ENCODE assay signal across 15 cellular contexts in genomic region chr14:54501423-54501822, GRCh38. TPM values are rescaled to one million over a fixed set of nuclear protein-coding genes. Genes with fewer than 3 reads are reported as not detected.
DNase-seq lines count a peak whose midpoint lies in the region; ATAC-seq, FAIRE-seq and TF ChIP-seq lines count a peak whose summit lies in the region.
"Had no signal": no experiment of that assay in that cellular context is flagged by ENCODE, and none has a peak within 500 bp of the region (broad histone marks: within the 10 kb centered on the region; RNA-seq: fewer than 3 reads in every experiment).

No MANE protein-coding gene starts in this region.

- H4K8ac ChIP-seq in H1 (ENCODE audit: extremely low read depth, insufficient read depth, low read length) (no peak overlapping the region), mesenchymal stem cell (ENCODE audit: low read length) (no peak overlapping the region)

- TF ChIP-seq EP300 in HepG2 (IDR thresholded peaks at IDR 0.05; ENCODE audit: low read depth in 2 of 2, low read length in 2 of 2) (no peak), HepG2 (CRISPR knock-in tag; IDR thresholded peaks at IDR 0.05; ENCODE audit: borderline replicate concordance) (no peak), H1 (IDR thresholded peaks at IDR 0.05; ENCODE audit: borderline replicate concordance in 1 of 2, low read depth in 2 of 2, low read length in 2 of 2) (no peak)

- H3K14ac ChIP-seq in H1 (ENCODE audit: insufficient read length) (no peak overlapping the region), mesenchymal stem cell (ENCODE audit: low read length in 2 of 2) (no peak overlapping the region)

- intact Hi-C loops in right lobe of liver (cut with DNase I) (no loop called here), HepG2 (cut with micrococcal nuclease; ENCODE audit: unreplicated experiment) (no loop called here)
- intact Hi-C loops in CD4-positive, alpha-beta memory T cell (cut with micrococcal nuclease), result no loop called here

- TF ChIP-seq RAD21 in HepG2 (CRISPR knock-in tag; IDR thresholded peaks at IDR 0.05), result no peak
- TF ChIP-seq RAD21 in H1 (IDR thresholded peaks at IDR 0.05 in 1 of 2, conservative IDR thresholded peaks at IDR 0.05 in 1 of 2; ENCODE audit: low read depth in 2 of 2, low read length in 2 of 2), result no peak

- H3K36me3 ChIP-seq in right lobe of liver (no peaks in the 10 kb centered on the region), HepG2 (replicated peaks in 1 of 2; ENCODE audit: control insufficient read depth in 1 of 2, insufficient read depth in 2 of 2, low read length in 2 of 2) (no peaks in the 10 kb centered on the region), H1 (ENCODE audit: control insufficient read depth in 2 of 4, insufficient read depth in 4 of 4, low read length in 3 of 4) (no peaks in the 10 kb centered on the region), mesenchymal stem cell (ENCODE audit: control insufficient read depth in 1 of 2, insufficient read depth in 2 of 2, low read depth in 1 of 2, low read length in 2 of 2) (no peaks in the 10 kb centered on the region)
- H3K36me3 ChIP-seq in CD4-positive, alpha-beta memory T cell (ENCODE audit: insufficient read depth, low read length), result no peaks in the 10 kb centered on the region
- H3K36me3 ChIP-seq: BLaER1 had no signal

- 68% methylated on average over 3 of the region's 3 CpGs for whole genome bisulfite sequencing in right lobe of liver (ENCODE audit: insufficient coverage, low coverage, low lambda C conversion rate, missing lambda C conversion rate)
- WGBS in HepG2 (ENCODE audit: low lambda C conversion rate), result 58% methylated on average over 3 of the region's 3 CpGs
- WGBS in H1 (ENCODE audit: extremely low coverage in 1 of 2, insufficient coverage in 1 of 2, insufficient read length in 1 of 2, insufficient replicate concordance in 2 of 2, low coverage in 1 of 2, low lambda C conversion rate in 2 of 2, missing lambda C conversion rate in 1 of 2), 2 experiments, result 87% methylated on average over 2 of the region's 3 CpGs; no CpG with 5 or more reads in 1 of the 2 experiments
- 86% methylated on average over 3 of the region's 3 CpGs for WGBS in mesenchymal stem cell

- H3K27me3 ChIP-seq in right lobe of liver, result no peaks in the 10 kb centered on the region
- no peaks in the 10 kb centered on the region for H3K27me3 ChIP-seq in HepG2 (ENCODE audit: control insufficient read depth in 1 of 2, insufficient read depth in 2 of 2, low read length in 2 of 2)
- no peaks in the 10 kb centered on the region for H3K27me3 ChIP-seq in H1 (replicated peaks in 1 of 4; ENCODE audit: control insufficient read depth in 3 of 4, extremely low read depth in 1 of 4, insufficient read depth in 3 of 4, low read length in 3 of 4)
- H3K27me3 ChIP-seq in mesenchymal stem cell (ENCODE audit: control insufficient read depth in 1 of 2, insufficient read depth in 1 of 2, low read length in 2 of 2), result peaks cover 0 to 6% of the 10 kb centered on the region in 2 experiments
- H3K27me3 ChIP-seq in CD4-positive, alpha-beta memory T cell (ENCODE audit: insufficient read depth, low read length), result peaks cover 3% of the 10 kb centered on the region
- H3K27me3 ChIP-seq: BLaER1 had no signal

- no peak overlapping the region for H2BK20ac ChIP-seq in H1 (ENCODE audit: low read length)

- H3K4me1 ChIP-seq in right lobe of liver, result no peaks in the 10 kb centered on the region
- peaks cover 72% of the 10 kb centered on the region for H3K4me1 ChIP-seq in HepG2 (ENCODE audit: insufficient read depth, low read length)
- no peaks in the 10 kb centered on the region for H3K4me1 ChIP-seq in H1 (replicated peaks in 1 of 4; ENCODE audit: control insufficient read depth in 3 of 4, insufficient read depth in 4 of 4, low read length in 3 of 4)
- H3K4me1 ChIP-seq in mesenchymal stem cell (ENCODE audit: control insufficient read depth, insufficient read depth, low read depth, low read length), result no peaks in the 10 kb centered on the region
- H3K4me1 ChIP-seq in CD4-positive, alpha-beta memory T cell (ENCODE audit: insufficient read depth, low read length), result no peaks in the 10 kb centered on the region
- H3K4me1 ChIP-seq: BLaER1 had no signal

- H3K23ac ChIP-seq in H1 (ENCODE audit: insufficient read length), result no peak overlapping the region
- no peak overlapping the region for H3K23ac ChIP-seq in mesenchymal stem cell (ENCODE audit: low read length in 2 of 2)

- no peaks in the 10 kb centered on the region for H3K79me2 ChIP-seq in HepG2 (ENCODE audit: insufficient read depth, low read length)
- H3K79me2 ChIP-seq in H1 (ENCODE audit: control insufficient read depth in 1 of 2, insufficient read depth in 2 of 2, low read length in 2 of 2), result no peaks in the 10 kb centered on the region

- H4K5ac ChIP-seq in H1 (ENCODE audit: insufficient read length, low read depth, low read length), result no peak overlapping the region

- TF ChIP-seq CTCF in right lobe of liver (IDR thresholded peaks at IDR 0.05), result no peak
- TF ChIP-seq CTCF in HepG2 (CRISPR knock-in tag; IDR thresholded peaks at IDR 0.05), result no peak
- no peak for TF ChIP-seq CTCF in H1 (IDR thresholded peaks at IDR 0.05; ENCODE audit: control extremely low read depth in 1 of 3, insufficient read depth in 1 of 3, low read depth in 1 of 3, low read length in 3 of 3)
- TF ChIP-seq CTCF in mesothelial cell of epicardium (IDR thresholded peaks at IDR 0.05; ENCODE audit: unreplicated experiment), result no peak

- no peak overlapping the region for H3K9ac ChIP-seq in HepG2 (ENCODE audit: insufficient read depth, low read depth, low read length)
- H3K9ac ChIP-seq in H1 (replicated peaks in 1 of 4; ENCODE audit: extremely low read depth in 1 of 4, low read depth in 3 of 4, low read length in 3 of 4), result no peak overlapping the region
- H3K9ac ChIP-seq in mesenchymal stem cell (ENCODE audit: low read length), result no peak overlapping the region
- H3K9ac ChIP-seq: BLaER1 had no signal

- H3K4me3 ChIP-seq in right lobe of liver (no peak overlapping the region), HepG2 (replicated peaks in 1 of 3; ENCODE audit: insufficient read depth in 1 of 3, low read depth in 2 of 3, low read length in 3 of 3) (no peak overlapping the region), H1 (ENCODE audit: extremely low read depth in 1 of 4, insufficient read depth in 2 of 4, low read depth in 3 of 4, low read length in 4 of 4) (no peak overlapping the region), mesenchymal stem cell (ENCODE audit: insufficient read depth in 1 of 2, low read depth in 1 of 2, low read length in 2 of 2) (no peak overlapping the region)
- no peak overlapping the region for H3K4me3 ChIP-seq in CD4-positive, alpha-beta memory T cell (ENCODE audit: low read length in 2 of 2)
- H3K4me3 ChIP-seq: BLaER1 had no signal

- H3K9me3 ChIP-seq in right lobe of liver (no peaks in the 10 kb centered on the region), HepG2 (ENCODE audit: low read length) (no peaks in the 10 kb centered on the region), H1 (ENCODE audit: insufficient read depth in 2 of 2, low read depth in 1 of 2, low read length in 1 of 2) (no peaks in the 10 kb centered on the region), mesenchymal stem cell (ENCODE audit: control insufficient read depth, low read length) (no peaks in the 10 kb centered on the region)
- no peaks in the 10 kb centered on the region for H3K9me3 ChIP-seq in CD4-positive, alpha-beta memory T cell (ENCODE audit: control insufficient read depth in 1 of 2, low read length in 2 of 2)
- H3K9me3 ChIP-seq: BLaER1 had no signal

- no peak for DNase-seq in right lobe of liver
- no peak for DNase-seq in HepG2 (ENCODE audit: low spot score)
- no peak for DNase-seq in H1 (ENCODE audit: low read depth in 1 of 2, low spot score in 2 of 2)
- no peak for DNase-seq in mesenchymal stem cell
- no peak for DNase-seq in mesothelial cell of epicardium (ENCODE audit: low spot score in 2 of 2, unreplicated experiment in 2 of 2)
- DNase-seq in CD4-positive, alpha-beta memory T cell, result no peak
- DNase-seq: 8988T; CD4-positive, CD25-positive, alpha-beta regulatory T cell; DMS153; DMS79 treated with DMSO at 0.1 percent for 48 hours; GF-D8; GOT3; H9 had no signal

- H4K20me1 ChIP-seq in HepG2 (ENCODE audit: insufficient read depth, low read length), result no peaks in the 10 kb centered on the region
- H4K20me1 ChIP-seq in H1 (replicated peaks in 1 of 2; ENCODE audit: control insufficient read depth in 1 of 2, insufficient read depth in 2 of 2, low read length in 2 of 2), result no peaks in the 10 kb centered on the region
- H4K20me1 ChIP-seq: BLaER1 had no signal

- no peak overlapping the region for H2AK5ac ChIP-seq in H1 (ENCODE audit: low read depth, low read length)
- H2AK5ac ChIP-seq in mesenchymal stem cell (ENCODE audit: low read length, severe bottlenecking), result no peak overlapping the region

- CTCF ChIA-PET in HepG2 (lab: Yijun Ruan, JAX; ENCODE audit: low intra/inter-chr PET ratio, low total read pairs), result no interaction called here
- CTCF ChIA-PET in H1 (lab: Charles Lee; ENCODE audit: partially characterized antibody), result interaction anchor here (1.3 to 3.8 kb wide), 2 partner anchors 8 to 13 kb away, joined by 3 to 18 read pairs; partner anchors contain the start of gene GMFB
- CTCF ChIA-PET in CD4-positive, alpha-beta memory T cell (lab: Charles Lee; ENCODE audit: partially characterized antibody), result interaction anchor here (1.1 kb wide), 1 partner anchor 12 kb away, joined by 4 read pairs; the partner anchor contains the start of gene GMFB

- no peaks in the 10 kb centered on the region for H3K9me3 Mint-ChIP-seq in mesothelial cell of epicardium
- H3K9me3 Mint-ChIP-seq in CD4-positive, alpha-beta memory T cell, result no peaks in the 10 kb centered on the region
- H3K9me3 Mint-ChIP-seq: CD4-positive, CD25-positive, alpha-beta regulatory T cell; H9 had no signal

- ATAC-seq in right lobe of liver (peak in 3 of 4 donors; percentile 25 to 50 (median 32)), HepG2 (no peak), HG03354 (IDR thresholded peaks at IDR 0.05; ENCODE audit: poor library complexity, severe bottlenecking, unreplicated experiment) (no peak)

- FAIRE-seq in HepG2 (lab: Jason Lieb, UNC) (no peak), H1 (lab: Jason Lieb, UNC) (no peak)

- H4K91ac ChIP-seq in H1 (replicated peaks; ENCODE audit: insufficient read length, low read length), result no peak overlapping the region
- peak overlapping the region; percentile 21 for H4K91ac ChIP-seq in mesenchymal stem cell (ENCODE audit: low read length)

- no peaks in the 10 kb centered on the region for H3K79me1 ChIP-seq in H1 (ENCODE audit: low read depth, low read length)
- no peaks in the 10 kb centered on the region for H3K79me1 ChIP-seq in mesenchymal stem cell (replicated peaks; ENCODE audit: low read length, poor library complexity, severe bottlenecking)

- BruUV-seq in HepG2 (replicated peaks; lab: Mats Ljungman, UMichigan), result no TSS peak

- H2BK5ac ChIP-seq in H1 (ENCODE audit: low read depth, low read length) (no peak overlapping the region), mesenchymal stem cell (ENCODE audit: low read depth, low read length, poor library complexity, severe bottlenecking) (no peak overlapping the region)

- H2BK12ac ChIP-seq in H1 (ENCODE audit: low read depth, low read length) (peak overlapping the region; percentile 68; the same call in 1 of the 2 replicates), mesenchymal stem cell (ENCODE audit: low read length in 2 of 2) (no peak overlapping the region)

- no peak for TF ChIP-seq POLR2A in right lobe of liver (IDR thresholded peaks at IDR 0.05)
- TF ChIP-seq POLR2A in HepG2 (IDR thresholded peaks at IDR 0.05; ENCODE audit: insufficient read depth in 1 of 2, low read depth in 2 of 2, low read length in 2 of 2), result no peak
- no peak for TF ChIP-seq POLR2A in H1 (IDR thresholded peaks at IDR 0.05; ENCODE audit: control extremely low read depth in 1 of 2, low read depth in 2 of 2, low read length in 2 of 2)

- no peaks in the 10 kb centered on the region for H3K36me3 Mint-ChIP-seq in mesothelial cell of epicardium
- H3K36me3 Mint-ChIP-seq in CD4-positive, alpha-beta memory T cell, result no peaks in the 10 kb centered on the region
- H3K36me3 Mint-ChIP-seq: CD4-positive, CD25-positive, alpha-beta regulatory T cell had no signal

- H3K18ac ChIP-seq in H1 (ENCODE audit: extremely low read depth, low read length) (no peak overlapping the region), mesenchymal stem cell (ENCODE audit: low read depth in 1 of 2, low read length in 2 of 2) (no peak overlapping the region)

- H3K4me2 ChIP-seq in HepG2 (ENCODE audit: low read depth, low read length) (no peak overlapping the region), H1 (ENCODE audit: insufficient read depth in 1 of 2, low read depth in 2 of 2, low read length in 2 of 2) (no peak overlapping the region), mesenchymal stem cell (ENCODE audit: low read length, poor library complexity, severe bottlenecking) (no peak overlapping the region)
- H3K4me2 ChIP-seq: BLaER1 had no signal

- H3K27ac Mint-ChIP-seq in mesothelial cell of epicardium, result no peak overlapping the region
- H3K27ac Mint-ChIP-seq in CD4-positive, alpha-beta memory T cell, result no peak overlapping the region
- H3K27ac Mint-ChIP-seq: CD4-positive, CD25-positive, alpha-beta regulatory T cell; H9 had no signal

- POLR2A ChIA-PET in HepG2 (lab: Yijun Ruan, JAX) (interaction anchor here (0.7 to 1.5 kb wide), 2 partner anchors 8 to 30 kb away, joined by 3 to 5 read pairs; partner anchors contain the start of gene CGRRF1), H1 (lab: Charles Lee; ENCODE audit: partially characterized antibody) (interaction anchor here (1.5 kb wide), 1 partner anchor 13 kb away, joined by 8 read pairs; the partner anchor contains the start of gene GMFB)
- POLR2A ChIA-PET in CD4-positive, alpha-beta memory T cell (lab: Charles Lee; ENCODE audit: partially characterized antibody), result interaction anchor here (1.2 kb wide), 1 partner anchor 13 kb away, joined by 4 read pairs; the partner anchor contains the start of gene GMFB

- in situ Hi-C loops in HepG2 (cut with HindIII; ENCODE audit: extremely low pct_ligation_motif_present, low pct_unique_long_range_greater_than_20kb), result no loop called here

- H3K27me3 Mint-ChIP-seq in mesothelial cell of epicardium (ENCODE audit: low read depth), result no peaks in the 10 kb centered on the region
- H3K27me3 Mint-ChIP-seq in CD4-positive, alpha-beta memory T cell, result peaks cover 7% of the 10 kb centered on the region in 2 donors

- no peaks in the 10 kb centered on the region for H3K23me2 ChIP-seq in H1 (ENCODE audit: low read depth, low read length)

- H2AFZ ChIP-seq in HepG2 (ENCODE audit: low read length), result no peak overlapping the region
- no peak overlapping the region for H2AFZ ChIP-seq in H1 (ENCODE audit: low read length)
- H2AFZ ChIP-seq in mesenchymal stem cell (ENCODE audit: low read depth, low read length), result no peak overlapping the region

- H2BK120ac ChIP-seq in H1 (replicated peaks; ENCODE audit: low read depth, low read length) (no peak overlapping the region), mesenchymal stem cell (ENCODE audit: low read depth, low read length) (no peak overlapping the region)

- H3K27ac ChIP-seq in right lobe of liver (no peak overlapping the region), HepG2 (ENCODE audit: extremely low read length, insufficient read depth, low read length) (no peak overlapping the region), H1 (ENCODE audit: low read depth, low read length) (no peak overlapping the region), mesenchymal stem cell (ENCODE audit: low read length, poor library complexity, severe bottlenecking) (no peak overlapping the region)
- H3K27ac ChIP-seq in CD4-positive, alpha-beta memory T cell (ENCODE audit: low read depth, low read length), result no peak overlapping the region
- H3K27ac ChIP-seq: BLaER1 had no signal

- no peak overlapping the region for H3K4ac ChIP-seq in H1 (replicated peaks; ENCODE audit: insufficient read length, low read depth, low read length)
- no peak overlapping the region for H3K4ac ChIP-seq in mesenchymal stem cell (ENCODE audit: low read depth in 1 of 2, low read length in 2 of 2)

- peaks cover 6% of the 10 kb centered on the region for H3K4me1 Mint-ChIP-seq in mesothelial cell of epicardium
- H3K4me1 Mint-ChIP-seq in CD4-positive, alpha-beta memory T cell, result no peaks in the 10 kb centered on the region
- H3K4me1 Mint-ChIP-seq: CD4-positive, CD25-positive, alpha-beta regulatory T cell; H9 had no signal

- H3K4me3 Mint-ChIP-seq in mesothelial cell of epicardium, result no peak overlapping the region
- no peak overlapping the region for H3K4me3 Mint-ChIP-seq in CD4-positive, alpha-beta memory T cell
- H3K4me3 Mint-ChIP-seq: CD4-positive, CD25-positive, alpha-beta regulatory T cell; H9 had no signal

- no peak overlapping the region for H3K56ac ChIP-seq in H1 (replicated peaks; ENCODE audit: insufficient read length, low read depth, low read length)

- H2BK15ac ChIP-seq in H1 (ENCODE audit: low read length) (no peak overlapping the region), mesenchymal stem cell (ENCODE audit: low read depth, poor library complexity, severe bottlenecking) (no peak overlapping the region)

RNA-seq across cellular contexts. Expression of gene CGRRF1, which starts 8.3 kb away (rescaled TPM):
- total RNA-seq in right lobe of liver (1 to 10 TPM; 5.4 to 8.2 (median 6.7) TPM), HepG2 (2016; rRNA removed; fragmentation: Illumina TruSeq; extraction: Trizol) (13.3 and 18.2 TPM in 2 replicates), mesothelial cell of epicardium (15.4 to 17.1 TPM (median 16.8 TPM) in 3 replicates)
- total RNA-seq in HepG2 (2016; cell fraction: cytosol; rRNA removed; fragmentation: Illumina TruSeq; extraction: Trizol; ENCODE audit: low read depth), result 11.9 and 12.4 TPM in 2 replicates
- 10.9 and 19.9 TPM in 2 replicates for total RNA-seq in HepG2 (2016; cell fraction: insoluble cytoplasmic fraction; rRNA removed; fragmentation: Illumina TruSeq; extraction: Trizol)
- 18.6 and 21.2 TPM in 2 replicates for total RNA-seq in HepG2 (2016; cell fraction: membrane; rRNA removed; fragmentation: Illumina TruSeq; extraction: Trizol)
- 22.0 and 22.6 TPM in 2 replicates for total RNA-seq in HepG2 (2016; cell fraction: nucleus; rRNA removed; fragmentation: Illumina TruSeq; extraction: Trizol)
- polyA plus RNA-seq in HepG2 (2011; rRNA removed) (11.3 and 16.8 TPM in 2 replicates), H1 (2011; rRNA removed) (3.9 and 7.4 TPM in 2 replicates)
- polyA plus RNA-seq in HepG2 (2011; cell fraction: cytosol; rRNA removed), result 3.9 and 6.0 TPM in 2 replicates
- polyA plus RNA-seq in HepG2 (2011; cell fraction: nucleus; rRNA removed), result 6.8 and 7.7 TPM in 2 replicates
- 16.4 and 16.6 TPM in 2 replicates for polyA plus RNA-seq in HepG2 (2012)
- 13.1 and 14.1 TPM in 2 replicates for polyA plus RNA-seq in HepG2 (2016; cell fraction: cytosol; fragmentation: Illumina TruSeq; extraction: Trizol; ENCODE audit: low read depth)
- 11.8 and 12.8 TPM in 2 replicates for polyA plus RNA-seq in HepG2 (2016; cell fraction: insoluble cytoplasmic fraction; fragmentation: Illumina TruSeq; extraction: Trizol; ENCODE audit: low read depth)
- 15.1 and 15.3 TPM in 2 replicates for polyA plus RNA-seq in HepG2 (2016; cell fraction: membrane; fragmentation: Illumina TruSeq; extraction: Trizol; ENCODE audit: low read depth)
- 25.5 and 30.7 TPM in 2 replicates for polyA plus RNA-seq in HepG2 (2016; cell fraction: nucleus; fragmentation: Illumina TruSeq; extraction: Trizol; ENCODE audit: insufficient read depth, low read depth)
- polyA minus RNA-seq in HepG2 (2011; rRNA and poly(A)+ RNA removed; ENCODE audit: low replicate concordance), result 5.3 and 5.7 TPM in 2 replicates
- polyA minus RNA-seq in HepG2 (2011; cell fraction: cytosol; rRNA and poly(A)+ RNA removed), result 5.4 and 7.5 TPM in 2 replicates
- polyA minus RNA-seq in HepG2 (2011; cell fraction: nucleus; rRNA and poly(A)+ RNA removed), result 14.0 and 21.4 TPM in 2 replicates
- total RNA-seq in H1 (2021; fragmentation: NEBNext Ultra II Directional; extraction: Animal tissue kit (Norgen Biotek cat#: 25700)), result 17.8 and 20.2 TPM in 2 replicates
- polyA plus RNA-seq in H1 (2011; cell fraction: cytosol; rRNA removed), result 7.1 TPM
- 4.6 TPM for polyA plus RNA-seq in H1 (2011; cell fraction: nucleus; rRNA removed)
- polyA plus RNA-seq in H1 (2012, experiment 1 of 2), result 13.4 to 21.5 TPM (median 14.0 TPM) in 4 replicates
- 5.6 TPM for polyA plus RNA-seq in H1 (2012, experiment 2 of 2)
- 15.3 TPM for polyA plus RNA-seq in H1 (2013, experiment 1 of 2)
- polyA plus RNA-seq in H1 (2013, experiment 2 of 2), result 19.0 TPM
- 6.2 and 7.4 TPM in 2 replicates for polyA minus RNA-seq in H1 (2011; rRNA and poly(A)+ RNA removed)
- 7.1 TPM for polyA minus RNA-seq in H1 (2011; cell fraction: cytosol; rRNA and poly(A)+ RNA removed)
- polyA minus RNA-seq in H1 (2011; cell fraction: nucleus; rRNA and poly(A)+ RNA removed), result 11.6 TPM
- polyA plus RNA-seq in mesenchymal stem cell (2013, experiment 1 of 2), result 13.6 TPM
- 14.4 TPM for polyA plus RNA-seq in mesenchymal stem cell (2013, experiment 2 of 2)
- total RNA-seq in CD4-positive, alpha-beta memory T cell, result 10 to 100 TPM; 21.8 to 23.8 TPM
- polyA plus RNA-seq in CD4-positive, alpha-beta memory T cell, result 10 to 100 TPM; 25.9 to 60.7 TPM

RNA-seq across cellular contexts. Expression of gene GMFB, which starts 12.6 kb away (rescaled TPM):
- 10 to 100 TPM; 13.8 to 36.3 (median 22.5) TPM for total RNA-seq in right lobe of liver
- total RNA-seq in HepG2 (2016; rRNA removed; fragmentation: Illumina TruSeq; extraction: Trizol), result 68.2 and 103 TPM in 2 replicates
- 10.0 and 15.2 TPM in 2 replicates for total RNA-seq in HepG2 (2016; cell fraction: cytosol; rRNA removed; fragmentation: Illumina TruSeq; extraction: Trizol; ENCODE audit: low read depth)
- 70.0 and 128 TPM in 2 replicates for total RNA-seq in HepG2 (2016; cell fraction: insoluble cytoplasmic fraction; rRNA removed; fragmentation: Illumina TruSeq; extraction: Trizol)
- 24.3 and 26.6 TPM in 2 replicates for total RNA-seq in HepG2 (2016; cell fraction: membrane; rRNA removed; fragmentation: Illumina TruSeq; extraction: Trizol)
- 60.5 and 62.1 TPM in 2 replicates for total RNA-seq in HepG2 (2016; cell fraction: nucleus; rRNA removed; fragmentation: Illumina TruSeq; extraction: Trizol)
- polyA plus RNA-seq in HepG2 (2011; rRNA removed), result 12.9 and 17.3 TPM in 2 replicates
- 4.5 and 9.6 TPM in 2 replicates for polyA plus RNA-seq in HepG2 (2011; cell fraction: cytosol; rRNA removed)
- polyA plus RNA-seq in HepG2 (2011; cell fraction: nucleus; rRNA removed), result 8.7 and 12.8 TPM in 2 replicates
- 18.0 and 30.6 TPM in 2 replicates for polyA plus RNA-seq in HepG2 (2012)
- 3.3 and 4.3 TPM in 2 replicates for polyA plus RNA-seq in HepG2 (2016; cell fraction: cytosol; fragmentation: Illumina TruSeq; extraction: Trizol; ENCODE audit: low read depth)
- 66.5 and 76.4 TPM in 2 replicates for polyA plus RNA-seq in HepG2 (2016; cell fraction: insoluble cytoplasmic fraction; fragmentation: Illumina TruSeq; extraction: Trizol; ENCODE audit: low read depth)
- 14.4 and 17.7 TPM in 2 replicates for polyA plus RNA-seq in HepG2 (2016; cell fraction: membrane; fragmentation: Illumina TruSeq; extraction: Trizol; ENCODE audit: low read depth)
- 48.5 and 55.3 TPM in 2 replicates for polyA plus RNA-seq in HepG2 (2016; cell fraction: nucleus; fragmentation: Illumina TruSeq; extraction: Trizol; ENCODE audit: insufficient read depth, low read depth)
- 7.9 and 9.8 TPM in 2 replicates for polyA minus RNA-seq in HepG2 (2011; rRNA and poly(A)+ RNA removed; ENCODE audit: low replicate concordance)
- 9.7 and 12.5 TPM in 2 replicates for polyA minus RNA-seq in HepG2 (2011; cell fraction: cytosol; rRNA and poly(A)+ RNA removed)
- 54.5 and 62.3 TPM in 2 replicates for polyA minus RNA-seq in HepG2 (2011; cell fraction: nucleus; rRNA and poly(A)+ RNA removed)
- 75.9 and 77.3 TPM in 2 replicates for total RNA-seq in H1 (2021; fragmentation: NEBNext Ultra II Directional; extraction: Animal tissue kit (Norgen Biotek cat#: 25700))
- polyA plus RNA-seq in H1 (2011; rRNA removed), result 9.9 and 17.9 TPM in 2 replicates
- polyA plus RNA-seq in H1 (2011; cell fraction: cytosol; rRNA removed), result 26.0 TPM
- polyA plus RNA-seq in H1 (2011; cell fraction: nucleus; rRNA removed), result 2.4 TPM
- 22.0 to 46.5 TPM (median 32.2 TPM) in 4 replicates for polyA plus RNA-seq in H1 (2012, experiment 1 of 2)
- 6.7 TPM for polyA plus RNA-seq in H1 (2012, experiment 2 of 2)
- 40.3 TPM for polyA plus RNA-seq in H1 (2013, experiment 1 of 2)
- polyA plus RNA-seq in H1 (2013, experiment 2 of 2), result 37.4 TPM
- polyA minus RNA-seq in H1 (2011; rRNA and poly(A)+ RNA removed), result 18.3 and 23.5 TPM in 2 replicates
- 14.8 TPM for polyA minus RNA-seq in H1 (2011; cell fraction: cytosol; rRNA and poly(A)+ RNA removed)
- polyA minus RNA-seq in H1 (2011; cell fraction: nucleus; rRNA and poly(A)+ RNA removed), result 26.6 TPM
- polyA plus RNA-seq in mesenchymal stem cell (2013, experiment 1 of 2), result 44.1 TPM
- polyA plus RNA-seq in mesenchymal stem cell (2013, experiment 2 of 2), result 45.1 TPM
- 56.1 to 56.5 TPM (median 56.1 TPM) in 3 replicates for total RNA-seq in mesothelial cell of epicardium
- total RNA-seq in CD4-positive, alpha-beta memory T cell, result 10 to 100 TPM; 31.1 to 36.4 TPM
- polyA plus RNA-seq in CD4-positive, alpha-beta memory T cell, result 10 to 100 TPM; 19.1 to 20.1 TPM

Comparison
In these comparisons a context has a peak if more than half of its experiments do, and no peak if none do; other contexts are left out.
1. ATAC-seq: peak in right lobe of liver (3 of 4); none in HepG2 (single experiment) and HG03354 (single experiment).